ENCODE assay signal across 8 cellular contexts in genomic region chr12:79886917-79887519, GRCh38. TPM values are rescaled to one million over a fixed set of nuclear protein-coding genes. Genes with fewer than 3 reads are reported as not detected.
DNase-seq lines count a peak whose midpoint lies in the region; ATAC-seq, FAIRE-seq and TF ChIP-seq lines count a peak whose summit lies in the region.

No MANE protein-coding gene starts in this region.

- H2AFZ ChIP-seq in mammary epithelial cell (ENCODE audit: low read depth, low read length) = no peak overlapping the region
- H2AFZ ChIP-seq in HepG2 (ENCODE audit: low read length) = no peak overlapping the region

- CTCF ChIA-PET in AG04449 (lab: Yijun Ruan, JAX) = interaction anchor here (0.7 to 2.8 kb wide), 16 partner anchors 9 to 312 kb away, joined by 3 to 20 read pairs (median 3); no protein-coding TSS in a partner anchor
- CTCF ChIA-PET in mammary epithelial cell (lab: Charles Lee; ENCODE audit: low non-redundant PET) = interaction anchor here (0.6 to 0.7 kb wide), 3 partner anchors 47 to 870 kb away, joined by 3 to 5 read pairs (median 3); no protein-coding TSS in a partner anchor
- CTCF ChIA-PET in HepG2 (lab: Yijun Ruan, JAX; ENCODE audit: low intra/inter-chr PET ratio, low total read pairs) = interaction anchor here (1.1 to 1.7 kb wide), 3 partner anchors 104 to 479 kb away, joined by 3 to 4 read pairs (median 3); no protein-coding TSS in a partner anchor

- no peak for DNase-seq in AG04449 (ENCODE audit: low read depth, low spot score)
- DNase-seq in NCI-H510A (lab: John Stamatoyannopoulos, UW) = peak; percentile 9
- DNase-seq in mammary epithelial cell = peak; percentile 41
- peak; percentile 54 for DNase-seq in HepG2 (ENCODE audit: low spot score)
- no peak for DNase-seq in activated CD4-positive, alpha-beta T cell treated with anti-CD3 and anti-CD28 coated beads for 1 hour

- POLR2A ChIA-PET in AG04449 (lab: Yijun Ruan, JAX) = interaction anchor here (0.6 kb wide), 1 partner anchor 284 kb away, joined by 3 read pairs; no protein-coding TSS in a partner anchor
- POLR2A ChIA-PET in HepG2 (lab: Yijun Ruan, JAX) = no interaction called here

- no peak overlapping the region for H3K9ac ChIP-seq in mammary epithelial cell (ENCODE audit: insufficient read depth, low read length)
- no peak overlapping the region for H3K9ac ChIP-seq in HepG2 (ENCODE audit: insufficient read depth, low read depth, low read length)

- no peak overlapping the region for H3K4me2 ChIP-seq in mammary epithelial cell (ENCODE audit: insufficient read depth, low read depth, low read length)
- no peak overlapping the region for H3K4me2 ChIP-seq in HepG2 (ENCODE audit: low read depth, low read length)

- H3K27me3 ChIP-seq in mammary epithelial cell (ENCODE audit: insufficient read depth, low read length) = no peaks in the 10 kb centered on the region
- no peaks in the 10 kb centered on the region for H3K27me3 ChIP-seq in HepG2 (ENCODE audit: control insufficient read depth in 1 of 2, insufficient read depth in 2 of 2, low read length in 2 of 2)

- no peak for TF ChIP-seq EP300 in HepG2 (IDR thresholded peaks at IDR 0.05; ENCODE audit: low read depth in 2 of 2, low read length in 2 of 2)
- TF ChIP-seq EP300 in HepG2 (CRISPR knock-in tag; IDR thresholded peaks at IDR 0.05; ENCODE audit: borderline replicate concordance) = no peak

- 0 out of 2 replicates have a peak, but pooled peaks have one; percentile 38 for TF ChIP-seq RAD21 in HepG2 (CRISPR knock-in tag; IDR thresholded peaks at IDR 0.05)

- H3K4me3 ChIP-seq in AG04449 (ENCODE audit: low read depth, low read length) (no peak overlapping the region), GM12875 (ENCODE audit: low read depth, low read length) (no peak overlapping the region), mammary epithelial cell (replicated peaks in 1 of 3; ENCODE audit: insufficient read depth in 1 of 3, low read depth in 2 of 3, low read length in 3 of 3) (no peak overlapping the region), HepG2 (replicated peaks in 1 of 3; ENCODE audit: insufficient read depth in 1 of 3, low read depth in 2 of 3, low read length in 3 of 3) (no peak overlapping the region)

- dilution Hi-C loops in mammary epithelial cell (cut with HindIII; ENCODE audit: low sequenced_read_pairs) = no loop called here

- no peak for TF ChIP-seq POLR2A in HepG2 (IDR thresholded peaks at IDR 0.05; ENCODE audit: insufficient read depth in 1 of 2, low read depth in 2 of 2, low read length in 2 of 2)

- ATAC-seq in HG03060 (IDR thresholded peaks at IDR 0.05; ENCODE audit: low read depth, unreplicated experiment) (peak; percentile 75), HepG2 (peak; percentile 90), GM21786 (IDR thresholded peaks at IDR 0.05; ENCODE audit: unreplicated experiment) (no peak)

- H3K36me3 ChIP-seq in mammary epithelial cell (ENCODE audit: insufficient read depth, low read length) = no peaks in the 10 kb centered on the region
- no peaks in the 10 kb centered on the region for H3K36me3 ChIP-seq in HepG2 (replicated peaks in 1 of 2; ENCODE audit: control insufficient read depth in 1 of 2, insufficient read depth in 2 of 2, low read length in 2 of 2)

- intact Hi-C loops in mammary epithelial cell (cut with micrococcal nuclease) (loop anchor here (1.0 to 10.0 kb wide), 4 partner anchors 47 to 340 kb away; no protein-coding TSS in a partner anchor), HepG2 (cut with micrococcal nuclease; ENCODE audit: unreplicated experiment) (loop anchor here (1.0 to 5.0 kb wide), 5 partner anchors 50 to 478 kb away; partner anchors contain the start of gene PPP1R12A)

- TF ChIP-seq CTCF in AG04449 (IDR thresholded peaks at IDR 0.05; ENCODE audit: insufficient read depth, low read length, missing control alignments) = peak; percentile 49
- peak; percentile 25; the same call in 1 of the 2 replicates for TF ChIP-seq CTCF in GM12875 (IDR thresholded peaks at IDR 0.05; ENCODE audit: borderline replicate concordance, insufficient read depth, low read depth, low read length)
- TF ChIP-seq CTCF in mammary epithelial cell (conservative IDR thresholded peaks at IDR 0.05 in 1 of 2, IDR thresholded peaks at IDR 0.05 in 1 of 2; ENCODE audit: extremely low read depth in 1 of 2, insufficient read depth in 1 of 2, low read depth in 1 of 2, low read length in 2 of 2) = peak; percentile 63 to 72
- peak; percentile 66 for TF ChIP-seq CTCF in HepG2 (CRISPR knock-in tag; IDR thresholded peaks at IDR 0.05)

- in situ Hi-C loops in mammary epithelial cell (cut with MboI; ENCODE audit: low sequenced_read_pairs in 2 of 2) (loop anchor here in 1 of 2 donors (10.0 kb wide), 1 partner anchor 298 kb away; no protein-coding TSS in a partner anchor), HepG2 (cut with HindIII; ENCODE audit: extremely low pct_ligation_motif_present, low pct_unique_long_range_greater_than_20kb) (no loop called here)

- peak; percentile 37 for FAIRE-seq in HepG2 (lab: Jason Lieb, UNC)

- no peaks in the 10 kb centered on the region for H3K9me3 ChIP-seq in mammary epithelial cell (replicated peaks; ENCODE audit: insufficient read depth, low read length)
- H3K9me3 ChIP-seq in HepG2 (ENCODE audit: low read length) = no peaks in the 10 kb centered on the region

- H4K20me1 ChIP-seq in mammary epithelial cell (ENCODE audit: insufficient read depth, low read length) = no peaks in the 10 kb centered on the region
- peaks cover 13% of the 10 kb centered on the region for H4K20me1 ChIP-seq in HepG2 (ENCODE audit: insufficient read depth, low read length)

- BruUV-seq in mammary epithelial cell (replicated peaks; lab: Mats Ljungman, UMichigan) (no TSS peak), HepG2 (replicated peaks; lab: Mats Ljungman, UMichigan) (no TSS peak)

- 100% methylated on average over 2 of the region's 3 CpGs for WGBS in mammary epithelial cell (ENCODE audit: low coverage, missing lambda C conversion rate)
- WGBS in HepG2 (ENCODE audit: low lambda C conversion rate) = 66% methylated on average over 3 of the region's 3 CpGs

- peaks cover 96% of the 10 kb centered on the region for H3K79me2 ChIP-seq in mammary epithelial cell (ENCODE audit: insufficient read depth, low read length)
- peaks cover 65% of the 10 kb centered on the region for H3K79me2 ChIP-seq in HepG2 (ENCODE audit: insufficient read depth, low read length)

- H3K4me1 ChIP-seq in mammary epithelial cell (ENCODE audit: insufficient read depth, low read length) (peaks cover 16% of the 10 kb centered on the region), HepG2 (ENCODE audit: insufficient read depth, low read length) (peaks cover 15% of the 10 kb centered on the region)

- no peak overlapping the region for H3K27ac ChIP-seq in mammary epithelial cell (ENCODE audit: insufficient read depth, low read depth, low read length)
- no peak overlapping the region for H3K27ac ChIP-seq in HepG2 (ENCODE audit: extremely low read length, insufficient read depth, low read length)

TF ChIP-seq in HepG2, 621 proteins besides CTCF, POLR2A, EP300 and RAD21 (continues in another document):
- no peak for TF ChIP-seq ZNF720 (CRISPR knock-in tag; IDR thresholded peaks at IDR 0.05)
- TF ChIP-seq RORA (CRISPR knock-in tag; IDR thresholded peaks at IDR 0.05) = no peak
- no peak for TF ChIP-seq NR1H2 (CRISPR knock-in tag; IDR thresholded peaks at IDR 0.05; ENCODE audit: borderline replicate concordance, low read depth)
- TF ChIP-seq STAG1 (CRISPR knock-in tag; IDR thresholded peaks at IDR 0.05) = peak; percentile 64
- TF ChIP-seq ZNF572 (CRISPR knock-in tag; IDR thresholded peaks at IDR 0.05) = no peak

RNA-seq across cellular contexts. Expression of gene PPP1R12A, which starts 47.9 kb away (rescaled TPM):
- 100 to 1,000 TPM in 1 of 2 donors, 10 to 100 TPM in 1; 83.2 to 101 TPM for total RNA-seq in mammary epithelial cell
- polyA plus RNA-seq in mammary epithelial cell = 29.6 TPM
- 52.8 TPM for polyA minus RNA-seq in mammary epithelial cell
- total RNA-seq in HepG2 (2016; rRNA removed; fragmentation: Illumina TruSeq; extraction: Trizol) = 38.1 and 50.0 TPM in 2 replicates
- 9.5 and 9.7 TPM in 2 replicates for total RNA-seq in HepG2 (2016; cell fraction: cytosol; rRNA removed; fragmentation: Illumina TruSeq; extraction: Trizol; ENCODE audit: low read depth)
- 34.3 and 46.1 TPM in 2 replicates for total RNA-seq in HepG2 (2016; cell fraction: insoluble cytoplasmic fraction; rRNA removed; fragmentation: Illumina TruSeq; extraction: Trizol)
- 9.0 and 11.0 TPM in 2 replicates for total RNA-seq in HepG2 (2016; cell fraction: membrane; rRNA removed; fragmentation: Illumina TruSeq; extraction: Trizol)
- 71.8 and 85.6 TPM in 2 replicates for total RNA-seq in HepG2 (2016; cell fraction: nucleus; rRNA removed; fragmentation: Illumina TruSeq; extraction: Trizol)
- 15.2 and 23.8 TPM in 2 replicates for polyA plus RNA-seq in HepG2 (2011; rRNA removed)
- polyA plus RNA-seq in HepG2 (2011; cell fraction: cytosol; rRNA removed) = 5.3 and 7.6 TPM in 2 replicates
- polyA plus RNA-seq in HepG2 (2011; cell fraction: nucleus; rRNA removed) = 20.0 and 20.9 TPM in 2 replicates
- polyA plus RNA-seq in HepG2 (2012) = 14.8 and 21.7 TPM in 2 replicates
- polyA plus RNA-seq in HepG2 (2016; cell fraction: cytosol; fragmentation: Illumina TruSeq; extraction: Trizol; ENCODE audit: low read depth) = 0.25 and 0.49 TPM in 2 replicates
- polyA plus RNA-seq in HepG2 (2016; cell fraction: insoluble cytoplasmic fraction; fragmentation: Illumina TruSeq; extraction: Trizol; ENCODE audit: low read depth) = 13.4 and 14.7 TPM in 2 replicates
- 1.1 and 1.3 TPM in 2 replicates for polyA plus RNA-seq in HepG2 (2016; cell fraction: membrane; fragmentation: Illumina TruSeq; extraction: Trizol; ENCODE audit: low read depth)
- 32.1 and 35.6 TPM in 2 replicates for polyA plus RNA-seq in HepG2 (2016; cell fraction: nucleus; fragmentation: Illumina TruSeq; extraction: Trizol; ENCODE audit: insufficient read depth, low read depth)
- polyA minus RNA-seq in HepG2 (2011; rRNA and poly(A)+ RNA removed; ENCODE audit: low replicate concordance) = 46.9 and 51.1 TPM in 2 replicates
- polyA minus RNA-seq in HepG2 (2011; cell fraction: cytosol; rRNA and poly(A)+ RNA removed) = 32.1 and 37.0 TPM in 2 replicates
- 148 and 194 TPM in 2 replicates for polyA minus RNA-seq in HepG2 (2011; cell fraction: nucleus; rRNA and poly(A)+ RNA removed)

Comparison
In these comparisons a context has a peak if more than half of its experiments do, and no peak if none do; other contexts are left out.
1. DNase-seq: peak in NCI-H510A (single experiment), mammary epithelial cell (single experiment) and HepG2 (single experiment); none in AG04449 (single experiment) and activated CD4-positive, alpha-beta T cell treated with anti-CD3 and anti-CD28 coated beads for 1 hour (single experiment).
2. Peak in every context shown above with its lines, with median percentiles within 50 percentile points of each other: CTCF ChIP-seq.